Comparison of ENCODE assay signal across 7 cellular contexts in genomic region chr18:58380113-58380512, GRCh38.
DNase-seq lines count a peak whose midpoint lies in the region; ATAC-seq, FAIRE-seq and TF ChIP-seq lines count a peak whose summit lies in the region.
"Not testable (repeated sequence)": the region's sequence is repeated elsewhere in the genome, so short reads cannot be mapped to it uniquely, and the experiment has no call there.

No MANE protein-coding gene starts in this region.

- not testable (repeated sequence) for H3K4me3 Mint-ChIP-seq in WTC11

- intact Hi-C loops in kidney (cut with DNase I): not testable (repeated sequence)

- not testable (repeated sequence) for H3K27ac ChIP-seq in A549; HEK293 (ENCODE audit: extremely low read depth, low read depth, low read length); right atrium auricular region; kidney (ENCODE audit: low read depth in 2 of 2, low read length in 2 of 2)

- CTCF ChIA-PET in A549 (lab: Yijun Ruan, JAX) (interaction anchor here (1.7 kb wide), 1 partner anchor 17 kb away, joined by 3 read pairs; no protein-coding TSS in a partner anchor), HEK293 (lab: Yijun Ruan, JAX) (interaction anchor here (1.8 kb wide), 1 partner anchor 117 kb away, joined by 5 read pairs; no protein-coding TSS in a partner anchor)
- CTCF ChIA-PET in WTC11 (lab: Charles Lee): not testable (repeated sequence)

- DNase-seq in A549 (ENCODE audit: low read depth in 1 of 2, low spot score in 1 of 2); WTC11 (ENCODE audit: low spot score); frontal cortex (ENCODE audit: low spot score in 2 of 2); kidney: not testable (repeated sequence)
- peak; percentile 42 for DNase-seq in right atrium auricular region (ENCODE audit: low spot score)

- not testable (repeated sequence) for H3K4me2 ChIP-seq in A549

- peaks cover 0 to 28% of the 10 kb centered on the region in 2 experiments; a peak in 2 of 3 replicates for H3K36me3 ChIP-seq in HEK293 (ENCODE audit: control insufficient read depth in 2 of 2, insufficient read depth in 1 of 2, low read length in 2 of 2)
- H3K36me3 ChIP-seq in right atrium auricular region: peaks cover 13% of the 10 kb centered on the region
- peaks cover 21 to 49% of the 10 kb centered on the region in 2 donors for H3K36me3 ChIP-seq in kidney (ENCODE audit: control insufficient read depth in 1 of 2, insufficient read depth in 2 of 2, low read length in 2 of 2)

- not testable (repeated sequence) for H3K27me3 ChIP-seq in right atrium auricular region

- POLR2A ChIA-PET in A549 (lab: Yijun Ruan, JAX); HEK293 (lab: Yijun Ruan, JAX); WTC11 (lab: Charles Lee): not testable (repeated sequence)

- not testable (repeated sequence) for TF ChIP-seq POLR2A in A549 (IDR thresholded peaks at IDR 0.05; ENCODE audit: low read length)

- not testable (repeated sequence) for H3K27me3 Mint-ChIP-seq in WTC11 (ENCODE audit: low read depth)

- not testable (repeated sequence) for TF ChIP-seq CTCF in A549 (IDR thresholded peaks at IDR 0.05); HEK293 (tag by site-specific recombination; IDR thresholded peaks at IDR 0.05); WTC11 (IDR thresholded peaks at IDR 0.05); right atrium auricular region (IDR thresholded peaks at IDR 0.05); kidney (IDR thresholded peaks at IDR 0.05; ENCODE audit: borderline replicate concordance, extremely low read depth, insufficient read depth)

- H3K9me3 Mint-ChIP-seq in WTC11: not testable (repeated sequence)

- not testable (repeated sequence) for FAIRE-seq in A549 (lab: Jason Lieb, UNC)
- FAIRE-seq in endometrium (lab: Jason Lieb, UNC): peak; percentile 4
- FAIRE-seq in frontal cortex (lab: Jason Lieb, UNC): peak; percentile 72
- peak; percentile 23 for FAIRE-seq in kidney (lab: Jason Lieb, UNC)

- H3K4me3 ChIP-seq in A549; HEK293 (ENCODE audit: low read depth, low read length); right atrium auricular region; kidney (ENCODE audit: low read length in 2 of 2): not testable (repeated sequence)

- H3K9ac ChIP-seq in kidney (ENCODE audit: low read length in 2 of 2): not testable (repeated sequence)

- not testable (repeated sequence) for TF ChIP-seq RAD21 in A549 (conservative IDR thresholded peaks at IDR 0.05 in 1 of 2, IDR thresholded peaks at IDR 0.05 in 1 of 2)

- H3K27ac Mint-ChIP-seq in WTC11: not testable (repeated sequence)

- not testable (repeated sequence) for ATAC-seq in A549, WTC11

- WGBS in A549 (ENCODE audit: missing lambda C conversion rate): 80% methylated on average over 4 of the region's 4 CpGs

- not testable (repeated sequence) for H3K4me1 ChIP-seq in A549; HEK293 (ENCODE audit: control insufficient read depth, insufficient read depth, low read length); right atrium auricular region; kidney (ENCODE audit: control insufficient read depth in 1 of 2, insufficient read depth in 1 of 2, low read depth in 1 of 2, low read length in 2 of 2)

- H3K36me3 Mint-ChIP-seq in WTC11: peaks cover 40% of the 10 kb centered on the region

- not testable (repeated sequence) for H3K4me1 Mint-ChIP-seq in WTC11

- TF ChIP-seq EP300 in A549 (IDR thresholded peaks at IDR 0.05): not testable (repeated sequence)

- H3K9me3 ChIP-seq in A549; HEK293 (ENCODE audit: control insufficient read depth, insufficient read depth, low read depth, low read length); right atrium auricular region; kidney (ENCODE audit: control insufficient read depth in 1 of 2, low read length in 2 of 2): not testable (repeated sequence)

TF ChIP-seq in A549, 52 proteins besides CTCF, POLR2A, EP300 and RAD21:
- 0 out of 2 replicates have a peak, but pooled peaks have one; percentile 25 for TF ChIP-seq ZC3H11A (IDR thresholded peaks at IDR 0.05)

TF ChIP-seq in HEK293, 187 proteins besides CTCF, POLR2A, EP300 and RAD21 (continues in another document):
- TF ChIP-seq ZNF426 (tag by site-specific recombination; IDR thresholded peaks at IDR 0.05): peak; percentile 48
- TF ChIP-seq, protein P1, sequence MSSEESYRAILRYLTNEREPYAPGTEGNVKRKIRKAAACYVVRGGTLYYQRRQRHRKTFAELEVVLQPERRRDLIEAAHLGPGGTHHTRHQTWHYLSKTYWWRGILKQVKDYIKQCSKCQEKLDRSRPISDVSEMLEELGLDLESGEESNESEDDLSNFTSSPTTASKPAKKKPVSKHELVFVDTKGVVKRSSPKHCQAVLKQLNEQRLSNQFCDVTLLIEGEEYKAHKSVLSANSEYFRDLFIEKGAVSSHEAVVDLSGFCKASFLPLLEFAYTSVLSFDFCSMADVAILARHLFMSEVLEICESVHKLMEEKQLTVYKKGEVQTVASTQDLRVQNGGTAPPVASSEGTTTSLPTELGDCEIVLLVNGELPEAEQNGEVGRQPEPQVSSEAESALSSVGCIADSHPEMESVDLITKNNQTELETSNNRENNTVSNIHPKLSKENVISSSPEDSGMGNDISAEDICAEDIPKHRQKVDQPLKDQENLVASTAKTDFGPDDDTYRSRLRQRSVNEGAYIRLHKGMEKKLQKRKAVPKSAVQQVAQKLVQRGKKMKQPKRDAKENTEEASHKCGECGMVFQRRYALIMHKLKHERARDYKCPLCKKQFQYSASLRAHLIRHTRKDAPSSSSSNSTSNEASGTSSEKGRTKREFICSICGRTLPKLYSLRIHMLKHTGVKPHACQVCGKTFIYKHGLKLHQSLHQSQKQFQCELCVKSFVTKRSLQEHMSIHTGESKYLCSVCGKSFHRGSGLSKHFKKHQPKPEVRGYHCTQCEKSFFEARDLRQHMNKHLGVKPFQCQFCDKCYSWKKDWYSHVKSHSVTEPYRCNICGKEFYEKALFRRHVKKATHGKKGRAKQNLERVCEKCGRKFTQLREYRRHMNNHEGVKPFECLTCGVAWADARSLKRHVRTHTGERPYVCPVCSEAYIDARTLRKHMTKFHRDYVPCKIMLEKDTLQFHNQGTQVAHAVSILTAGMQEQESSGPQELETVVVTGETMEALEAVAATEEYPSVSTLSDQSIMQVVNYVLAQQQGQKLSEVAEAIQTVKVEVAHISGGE (tag by site-specific recombination; conservative IDR thresholded peaks at IDR 0.05; ENCODE audit: low read depth): peak; percentile 66
- TF ChIP-seq ZNF394 (tag by site-specific recombination; IDR thresholded peaks at IDR 0.05; ENCODE audit: borderline replicate concordance): peak; percentile 68; the same call in 1 of the 2 replicates

TF ChIP-seq in WTC11, 78 proteins besides CTCF, POLR2A, EP300 and RAD21:
- 0 out of 2 replicates have a peak, but pooled peaks have one; percentile 21 for TF ChIP-seq HMGA2 (CRISPR knock-in tag; IDR thresholded peaks at IDR 0.05)
